8 cellular contexts compared by ENCODE assay signal in genomic region chr16:85673529-85674417, GRCh38. TPM values are rescaled to one million over a fixed set of nuclear protein-coding genes. Genes with fewer than 3 reads are reported as not detected.
A peak's percentile ranks its signal among the peaks of the same experiment; 100 is the strongest.
DNase-seq lines count a peak whose midpoint lies in the region; ATAC-seq, FAIRE-seq and TF ChIP-seq lines count a peak whose summit lies in the region.

No MANE protein-coding gene starts in this region.

- peaks cover 23% of the 10 kb centered on the region for H3F3A ChIP-seq in GM23338 (replicated peaks; ENCODE audit: low read depth)

- no peak overlapping the region for H3K4me3 Mint-ChIP-seq in GM23338

- H3K27ac ChIP-seq in GM23338 (ENCODE audit: low read depth) (peak overlapping the region; percentile 57; the same call in 1 of the 2 replicates), Peyer's patch (peak overlapping the region in 3 of 4 donors; percentile 17 to 51 (median 50))

- no peaks in the 10 kb centered on the region for H3K9me3 ChIP-seq in Peyer's patch

- TF ChIP-seq CTCF in GM23338 (conservative IDR thresholded peaks at IDR 0.05; ENCODE audit: low read depth in 2 of 2): no peak
- TF ChIP-seq CTCF in Peyer's patch (IDR thresholded peaks at IDR 0.05): no peak

- H3K9me3 Mint-ChIP-seq in GM23338: no peaks in the 10 kb centered on the region; the same call in 2 of the 3 replicates

- H3K36me3 ChIP-seq in GM23338 (ENCODE audit: insufficient read depth) (peaks cover 39% of the 10 kb centered on the region), Peyer's patch (peaks cover 0 to 71% (median 0%) of the 10 kb centered on the region in 3 donors)

- H3K4me1 ChIP-seq in GM23338 (ENCODE audit: insufficient read depth): no peaks in the 10 kb centered on the region
- peaks cover 0 to 24% (median 0%) of the 10 kb centered on the region in 4 donors for H3K4me1 ChIP-seq in Peyer's patch

- no peaks in the 10 kb centered on the region for H3K9me2 ChIP-seq in GM23338 (ENCODE audit: insufficient read depth)

- peaks cover 7% of the 10 kb centered on the region for H3K27me3 Mint-ChIP-seq in GM23338 (ENCODE audit: insufficient read depth, low read depth, poor library complexity)

- peaks cover 3% of the 10 kb centered on the region; the same call in 1 of the 3 replicates for H3K4me1 Mint-ChIP-seq in GM23338

- no peaks in the 10 kb centered on the region; the same call in 1 of the 2 replicates for H3K79me2 ChIP-seq in GM23338 (replicated peaks; ENCODE audit: insufficient read depth)

- no peak for FAIRE-seq in GM19239 (lab: Jason Lieb, UNC)

- H3K4me3 ChIP-seq in GM23338 (no peak overlapping the region), Peyer's patch (no peak overlapping the region)

- ATAC-seq in GM23338 (peak; percentile 9), Right ventricle myocardium superior (ENCODE audit: poor library complexity) (peak; percentile 94), GM18502 (IDR thresholded peaks at IDR 0.05; ENCODE audit: poor library complexity, unreplicated experiment) (no peak), HG02763 (IDR thresholded peaks at IDR 0.05; ENCODE audit: unreplicated experiment) (no peak)

- DNase-seq in GM23338 (ENCODE audit: low spot score) (no peak), Peyer's patch (peak in 1 of 3 donors; percentile 74), Right ventricle myocardium superior (peak; percentile 81), renal cortical epithelial cell (ENCODE audit: low read depth) (peak; percentile 15), AML-193 (lab: John Stamatoyannopoulos, UW) (no peak), GM19239 (ENCODE audit: insufficient read length, low spot score) (no peak)

- no peak for TF ChIP-seq POLR2A in Peyer's patch (IDR thresholded peaks at IDR 0.05)

- no peak overlapping the region for H3K27ac Mint-ChIP-seq in GM23338

- no peak overlapping the region for H2AFZ ChIP-seq in GM23338

- peaks cover 31% of the 10 kb centered on the region for H4K20me1 ChIP-seq in GM23338 (replicated peaks; ENCODE audit: insufficient read depth)

- H3K36me3 Mint-ChIP-seq in GM23338 (ENCODE audit: low read depth): peaks cover 88% of the 10 kb centered on the region

- H3K4me2 ChIP-seq in GM23338: no peak overlapping the region

- H3K27me3 ChIP-seq in GM23338 (ENCODE audit: insufficient read depth) (no peaks in the 10 kb centered on the region), Peyer's patch (no peaks in the 10 kb centered on the region)

- intact Hi-C loops in Right ventricle myocardium superior (cut with DNase I): no loop called here

TF ChIP-seq in GM23338, 12 proteins besides CTCF, POLR2A, EP300 and RAD21:
- no peak for TF ChIP-seq CREB1 (CRISPR knock-in tag; IDR thresholded peaks at IDR 0.05; ENCODE audit: low read depth)

RNA-seq across cellular contexts. Expression of gene GINS2, which starts 15.0 kb away (rescaled TPM):
- total RNA-seq in GM23338 (2014; rRNA removed; shearing (Covaris generic)): 35.0 and 40.5 TPM in 2 replicates
- polyA plus RNA-seq in GM23338 (2016; fragmentation: Nextera tagmentation; extraction: Ambion mirVana): 42.0 and 44.4 TPM in 2 replicates
- total RNA-seq in Peyer's patch: 10 to 100 TPM in 1 of 4 donors, 1 to 10 TPM in 3; 2.9 to 10.7 (median 5.2) TPM
- 0.81 TPM for total RNA-seq in Right ventricle myocardium superior
- 0.45 and 7.3 TPM in 2 replicates for total RNA-seq in renal cortical epithelial cell

Comparison
In these comparisons a context has a peak if more than half of its experiments do, and no peak if none do; other contexts are left out.
1. ATAC-seq: peak in GM23338 (single experiment) and Right ventricle myocardium superior (single experiment); none in GM18502 (single experiment) and HG02763 (single experiment).
2. DNase-seq: peak in Right ventricle myocardium superior (single experiment) and renal cortical epithelial cell (single experiment); none in GM23338 (single experiment), AML-193 (0 of 2) and GM19239 (single experiment).